ENCODE assay signal across 8 cellular contexts in genomic region chr6:38639498-38640215, GRCh38. TPM values are rescaled to one million over a fixed set of nuclear protein-coding genes. Genes with fewer than 3 reads are reported as not detected.
DNase-seq lines count a peak whose midpoint lies in the region; ATAC-seq and TF ChIP-seq lines count a peak whose summit lies in the region.

Gene BTBD9, minus strand, starts transcription at chr6:38639929.

- H3K4me3 ChIP-seq in brain microvascular endothelial cell (ENCODE audit: low read depth, low read length) (peak within 1 kb of the TSS; percentile 87), iPS-18a (ENCODE audit: low read length) (peak within 1 kb of the TSS; percentile 91), skeletal muscle tissue (ENCODE audit: low read length in 3 of 3) (peak within 1 kb of the TSS; percentile 74 to 96 (median 90))

- H3K9ac ChIP-seq in iPS-18a (ENCODE audit: low read length) (peak within 1 kb of the TSS; percentile 74), skeletal muscle tissue (ENCODE audit: low read depth in 1 of 3, low read length in 3 of 3) (peak within 1 kb of the TSS; percentile 92 to 94 (median 93))

- TF ChIP-seq CTCF in brain microvascular endothelial cell (IDR thresholded peaks at IDR 0.05; ENCODE audit: low read depth, low read length, missing control alignments), result no peak

- H3K27me3 ChIP-seq in brain microvascular endothelial cell (replicated peaks) (no peaks in the 10 kb centered on the region), iPS-18a (ENCODE audit: control insufficient read depth, insufficient read depth, low read length) (peaks cover 4% of the 10 kb centered on the region), skeletal muscle tissue (ENCODE audit: control insufficient read depth in 3 of 3, insufficient read depth in 3 of 3, low read length in 3 of 3) (no peaks in the 10 kb centered on the region)

- peak; percentile 67 for ATAC-seq in HG02870 (IDR thresholded peaks at IDR 0.05; ENCODE audit: unreplicated experiment)

- H3K4me1 ChIP-seq in iPS-18a (ENCODE audit: control insufficient read depth, low read depth, low read length) (peaks cover 9% of the 10 kb centered on the region), skeletal muscle tissue (ENCODE audit: control insufficient read depth in 3 of 3, insufficient read depth in 3 of 3, low read length in 3 of 3) (peaks cover 8 to 23% (median 18%) of the 10 kb centered on the region in 3 donors)

- H3K27ac ChIP-seq in brain microvascular endothelial cell, result peak within 1 kb of the TSS; percentile 93
- no peak within 1 kb of the TSS for H3K27ac ChIP-seq in iPS-18a (ENCODE audit: low read length)
- H3K27ac ChIP-seq in skeletal muscle tissue (ENCODE audit: low read depth, low read length), result peak within 1 kb of the TSS; percentile 87

- H3K36me3 ChIP-seq in brain microvascular endothelial cell (replicated peaks) (no peaks in the 10 kb centered on the region), iPS-18a (ENCODE audit: control insufficient read depth, low read depth, low read length) (no peaks in the 10 kb centered on the region), skeletal muscle tissue (ENCODE audit: control insufficient read depth in 3 of 3, insufficient read depth in 3 of 3, low read length in 3 of 3) (no peaks in the 10 kb centered on the region)

- in situ Hi-C loops in brain microvascular endothelial cell (cut with HindIII; ENCODE audit: low pct_ligation_motif_present, low sequenced_read_pairs), result no loop called here

- DNase-seq in NCI-H1436 (lab: John Stamatoyannopoulos, UW) (peak; percentile 77), NCI-H1436 treated with DMSO at 0.1 percent for 48 hours (lab: John Stamatoyannopoulos, UW) (no peak), NCI-H2029 (lab: John Stamatoyannopoulos, UW) (peak; percentile 78), UCSD-AML1 (lab: John Stamatoyannopoulos, UW; ENCODE audit: unreplicated experiment) (peak; percentile 87), brain microvascular endothelial cell (peak; percentile 77)

- H3K9me3 ChIP-seq in iPS-18a (ENCODE audit: control insufficient read depth, low read depth, low read length), result no peaks in the 10 kb centered on the region
- H3K9me3 ChIP-seq in skeletal muscle tissue (ENCODE audit: control insufficient read depth in 3 of 3, low read length in 3 of 3), result no peaks in the 10 kb centered on the region

RNA-seq across cellular contexts. Expression of gene BTBD9, which starts in this region (rescaled TPM):
- total RNA-seq in skeletal muscle tissue, result 17.2 TPM
